Comparison of ENCODE assay signal across 20 cellular contexts in genomic region chr17:28917029-28917428, GRCh38. TPM values are rescaled to one million over a fixed set of nuclear protein-coding genes. Genes with fewer than 3 reads are reported as not detected.
DNase-seq lines count a peak whose midpoint lies in the region; ATAC-seq and TF ChIP-seq lines count a peak whose summit lies in the region.
"Had no signal": no experiment of that assay in that cellular context is flagged by ENCODE, and none has a peak within 500 bp of the region (broad histone marks: within the 10 kb centered on the region; RNA-seq: fewer than 3 reads in every experiment).

No MANE protein-coding gene starts in this region.

- TF ChIP-seq CTCF in CD4-positive, alpha-beta T cell (IDR thresholded peaks at IDR 0.05) = no peak
- TF ChIP-seq CTCF in HEK293 (tag by site-specific recombination; IDR thresholded peaks at IDR 0.05) = no peak
- no peak for TF ChIP-seq CTCF in endothelial cell (IDR thresholded peaks at IDR 0.05; ENCODE audit: unreplicated experiment)
- no peak for TF ChIP-seq CTCF in gastrocnemius medialis (IDR thresholded peaks at IDR 0.05 in 4 of 5, conservative IDR thresholded peaks at IDR 0.05 in 1 of 5)

- POLR2A ChIA-PET in CD4-positive, alpha-beta T cell (lab: Charles Lee) = interaction anchor here (1.0 to 2.1 kb wide), 4 partner anchors 8 to 190 kb away, joined by 3 to 6 read pairs (median 4); no protein-coding TSS in a partner anchor
- POLR2A ChIA-PET in HEK293 (lab: Yijun Ruan, JAX) = interaction anchor here (1.5 kb wide), 2 partner anchors 35 to 190 kb away, joined by 3 to 4 read pairs; partner anchors contain the start of gene PHF12

- H3K27ac Mint-ChIP-seq in CD4-positive, alpha-beta T cell = peak overlapping the region; percentile 34
- peak overlapping the region; percentile 57 for H3K27ac Mint-ChIP-seq in endothelial cell (ENCODE audit: unreplicated experiment)
- H3K27ac Mint-ChIP-seq: endodermal cell had no signal

- H3K9me3 Mint-ChIP-seq in CD4-positive, alpha-beta T cell = no peaks in the 10 kb centered on the region
- no peaks in the 10 kb centered on the region for H3K9me3 Mint-ChIP-seq in endothelial cell (ENCODE audit: unreplicated experiment)
- H3K9me3 Mint-ChIP-seq: activated CD4-positive, alpha-beta T cell treated with anti-CD3 and anti-CD28 coated beads, Interleukin-2, amount 10 ng/mL, durations not matched to agents 24 days and 14 days; endodermal cell had no signal

- peaks cover 95% of the 10 kb centered on the region for H3K36me3 Mint-ChIP-seq in CD4-positive, alpha-beta T cell (ENCODE audit: low read depth)
- peaks cover 59% of the 10 kb centered on the region for H3K36me3 Mint-ChIP-seq in endothelial cell (ENCODE audit: low read depth, unreplicated experiment)

- H3K4me1 ChIP-seq in HEK293 (ENCODE audit: control insufficient read depth, insufficient read depth, low read length) (no peaks in the 10 kb centered on the region), gastrocnemius medialis (peaks cover 0 to 15% of the 10 kb centered on the region in 2 donors)
- H3K4me1 ChIP-seq: body of pancreas, foreskin keratinocyte, tibial nerve had no signal

- peaks cover 12% of the 10 kb centered on the region for H3K4me1 Mint-ChIP-seq in CD4-positive, alpha-beta T cell (ENCODE audit: low read depth)
- H3K4me1 Mint-ChIP-seq in endothelial cell (ENCODE audit: unreplicated experiment) = no peaks in the 10 kb centered on the region
- H3K4me1 Mint-ChIP-seq: endodermal cell had no signal

- in situ Hi-C loops in gastrocnemius medialis (cut with MboI; ENCODE audit: low sequenced_read_pairs in 4 of 4) = loop anchor here in 2 of 4 donors (10.0 kb wide), 1 partner anchor 152 kb away; no protein-coding TSS in a partner anchor

- no peak for TF ChIP-seq POLR2A in gastrocnemius medialis (IDR thresholded peaks at IDR 0.05)
- TF ChIP-seq POLR2A in erythroblast (IDR thresholded peaks at IDR 0.05; ENCODE audit: low read length) = no peak

- H3K27ac ChIP-seq in CD4-positive, alpha-beta T cell (ENCODE audit: low read depth, low read length) = no peak overlapping the region
- H3K27ac ChIP-seq in HEK293 (ENCODE audit: extremely low read depth, low read depth, low read length) (no peak overlapping the region), gastrocnemius medialis (peak overlapping the region; percentile 66 to 79 (median 72))
- H3K27ac ChIP-seq: body of pancreas, foreskin keratinocyte, Peyer's patch, tibial nerve had no signal

- H3K27me3 ChIP-seq in CD4-positive, alpha-beta T cell (ENCODE audit: control insufficient read depth, insufficient read depth, low read length) = no peaks in the 10 kb centered on the region
- H3K27me3 ChIP-seq in gastrocnemius medialis = no peaks in the 10 kb centered on the region
- H3K27me3 ChIP-seq: adrenal gland; BLaER1 treated with 17β-estradiol and CSF1 and Interleukin-3, amounts not matched to agents 10 nM and 100 nM; body of pancreas; esophagus squamous epithelium; foreskin keratinocyte; Peyer's patch; tibial nerve had no signal

- CTCF ChIA-PET in CD4-positive, alpha-beta T cell (lab: Charles Lee) = interaction anchor here (0.8 to 2.3 kb wide), 8 partner anchors 9 to 190 kb away, joined by 3 to 13 read pairs (median 5); partner anchors contain the start of genes DHRS13 and TLCD1
- CTCF ChIA-PET in HEK293 (lab: Yijun Ruan, JAX) = interaction anchor here (0.7 to 3.3 kb wide), 15 partner anchors 9 to 273 kb away, joined by 3 to 23 read pairs (median 5); partner anchors contain the start of genes DHRS13 and TLCD1

- DNase-seq in CD4-positive, alpha-beta T cell = no peak
- no peak for DNase-seq in endothelial cell (ENCODE audit: low spot score)
- no peak for DNase-seq in gastrocnemius medialis
- no peak for DNase-seq in erythroblast (lab: John Stamatoyannopoulos, UW)
- no peak for DNase-seq in iPS-NIHi11 (ENCODE audit: low spot score)
- DNase-seq: esophagus squamous epithelium, foreskin keratinocyte, GOT3, NCI-H187, SIG-M5 had no signal

- intact Hi-C loops in CD4-positive, alpha-beta T cell (cut with DNase I, micrococcal nuclease) = loop anchor here in 1 of 2 experiments (2.0 to 5.0 kb wide), 2 partner anchors 35 to 190 kb away; partner anchors contain the start of genes PHF12 and TLCD1
- intact Hi-C loops in gastrocnemius medialis (cut with DNase I; ENCODE audit: low total_unique reads) = loop anchor here (5.0 kb wide), 1 partner anchor 155 kb away; no protein-coding TSS in a partner anchor

- H3K4me3 ChIP-seq in HEK293 (ENCODE audit: low read depth, low read length) (no peak overlapping the region), gastrocnemius medialis (no peak overlapping the region)
- H3K4me3 ChIP-seq: adrenal gland; BLaER1 treated with 17β-estradiol and CSF1 and Interleukin-3, amounts not matched to agents 10 nM and 100 nM; body of pancreas; esophagus squamous epithelium; Peyer's patch; tibial nerve had no signal

- no peaks in the 10 kb centered on the region for H3K9me3 ChIP-seq in CD4-positive, alpha-beta T cell (ENCODE audit: control insufficient read depth, low read length)
- H3K9me3 ChIP-seq in HEK293 (ENCODE audit: control insufficient read depth, insufficient read depth, low read depth, low read length) = no peaks in the 10 kb centered on the region
- H3K9me3 ChIP-seq in gastrocnemius medialis = no peaks in the 10 kb centered on the region
- H3K9me3 ChIP-seq: adrenal gland; BLaER1 treated with 17β-estradiol and CSF1 and Interleukin-3, amounts not matched to agents 10 nM and 100 nM; body of pancreas; esophagus squamous epithelium; Peyer's patch; tibial nerve had no signal

- H3K36me3 ChIP-seq in HEK293 (ENCODE audit: control insufficient read depth in 2 of 2, insufficient read depth in 1 of 2, low read length in 2 of 2) = peaks cover 84 to 96% of the 10 kb centered on the region in 2 experiments
- peaks cover 5 to 92% of the 10 kb centered on the region in 2 donors for H3K36me3 ChIP-seq in gastrocnemius medialis

- no peaks in the 10 kb centered on the region for H3K27me3 Mint-ChIP-seq in CD4-positive, alpha-beta T cell
- H3K27me3 Mint-ChIP-seq in endothelial cell (ENCODE audit: unreplicated experiment) = peaks cover 2% of the 10 kb centered on the region
- H3K27me3 Mint-ChIP-seq: activated CD4-positive, alpha-beta T cell treated with anti-CD3 and anti-CD28 coated beads, Interleukin-2, amount 10 ng/mL, durations not matched to agents 24 days and 14 days had no signal

- no peak overlapping the region for H3K4me3 Mint-ChIP-seq in CD4-positive, alpha-beta T cell
- H3K4me3 Mint-ChIP-seq in endothelial cell (ENCODE audit: unreplicated experiment) = no peak overlapping the region
- H3K4me3 Mint-ChIP-seq: activated CD4-positive, alpha-beta T cell treated with anti-CD3 and anti-CD28 coated beads, Interleukin-2, amount 10 ng/mL, durations not matched to agents 24 days and 14 days; activated T-cell treated with anti-CD3 and anti-CD28 coated beads, Interleukin-2, amount 50 U/mL, for 4 hours; endodermal cell had no signal

- ATAC-seq in CD4-positive, alpha-beta T cell (ENCODE audit: poor library complexity) = no peak
- peak; percentile 37 to 85 for ATAC-seq in gastrocnemius medialis
- ATAC-seq in GM21619 (IDR thresholded peaks at IDR 0.05; ENCODE audit: unreplicated experiment) = no peak
- ATAC-seq: foreskin keratinocyte had no signal

TF ChIP-seq in HEK293, 187 proteins besides CTCF, POLR2A, EP300 and RAD21:
- TF ChIP-seq HOXD13 (CRISPR knock-in tag; IDR thresholded peaks at IDR 0.05; ENCODE audit: borderline replicate concordance) (no peak), ZNF174 (tag by site-specific recombination; IDR thresholded peaks at IDR 0.05) (no peak), BCL6B (tag by site-specific recombination; IDR thresholded peaks at IDR 0.05) (no peak), ZNF10 (tag by site-specific recombination; IDR thresholded peaks at IDR 0.05) (0 out of 2 replicates have a peak, but pooled peaks have one; percentile 22), SP3 (tag by site-specific recombination; IDR thresholded peaks at IDR 0.05) (no peak)

RNA-seq across cellular contexts. Expression of gene DHRS13, which starts 14.2 kb away (rescaled TPM):
- total RNA-seq in CD4-positive, alpha-beta T cell = 10 to 100 TPM; 33.5 to 34.3 TPM
- 8.2 TPM for total RNA-seq in endothelial cell (ENCODE audit: unreplicated experiment)
- 1 to 10 TPM in 3 of 4 donors, under 1 TPM in 1; 0.25 to 3.7 (median 2.4) TPM for total RNA-seq in gastrocnemius medialis

RNA-seq across cellular contexts. Expression of gene FLOT2, which starts 19.5 kb away (rescaled TPM):
- 10 to 100 TPM; 79.7 to 85.1 TPM for total RNA-seq in CD4-positive, alpha-beta T cell
- total RNA-seq in endothelial cell (ENCODE audit: unreplicated experiment) (156 TPM), gastrocnemius medialis (10 to 100 TPM; 15.3 to 37.9 (median 28.4) TPM)

RNA-seq across cellular contexts. Expression of gene PHF12, which starts 34.3 kb away (rescaled TPM):
- total RNA-seq in CD4-positive, alpha-beta T cell = 100 to 1,000 TPM; 232 to 247 TPM
- total RNA-seq in endothelial cell (ENCODE audit: unreplicated experiment) = 56.1 TPM
- total RNA-seq in gastrocnemius medialis = 10 to 100 TPM; 22.1 to 37.3 (median 24.2) TPM

Comparison
In these comparisons a context has a peak if more than half of its experiments do, and no peak if none do; other contexts are left out.
1. ATAC-seq: peak in gastrocnemius medialis (2 of 2); none in CD4-positive, alpha-beta T cell (single experiment) and GM21619 (single experiment).
2. H3K27ac ChIP-seq: peak in gastrocnemius medialis (4 of 4); none in CD4-positive, alpha-beta T cell (single experiment) and HEK293 (single experiment).